ENCODE assay signal across 1 cellular context in genomic region chr20:50306478-50307423, GRCh38.
TF ChIP-seq lines count a peak whose summit lies in the region.

No MANE protein-coding gene starts in this region.

TF ChIP-seq in HepG2, 621 proteins besides CTCF, POLR2A, EP300 and RAD21 (continued from another document and continues in another):
- TF ChIP-seq, protein P1, sequence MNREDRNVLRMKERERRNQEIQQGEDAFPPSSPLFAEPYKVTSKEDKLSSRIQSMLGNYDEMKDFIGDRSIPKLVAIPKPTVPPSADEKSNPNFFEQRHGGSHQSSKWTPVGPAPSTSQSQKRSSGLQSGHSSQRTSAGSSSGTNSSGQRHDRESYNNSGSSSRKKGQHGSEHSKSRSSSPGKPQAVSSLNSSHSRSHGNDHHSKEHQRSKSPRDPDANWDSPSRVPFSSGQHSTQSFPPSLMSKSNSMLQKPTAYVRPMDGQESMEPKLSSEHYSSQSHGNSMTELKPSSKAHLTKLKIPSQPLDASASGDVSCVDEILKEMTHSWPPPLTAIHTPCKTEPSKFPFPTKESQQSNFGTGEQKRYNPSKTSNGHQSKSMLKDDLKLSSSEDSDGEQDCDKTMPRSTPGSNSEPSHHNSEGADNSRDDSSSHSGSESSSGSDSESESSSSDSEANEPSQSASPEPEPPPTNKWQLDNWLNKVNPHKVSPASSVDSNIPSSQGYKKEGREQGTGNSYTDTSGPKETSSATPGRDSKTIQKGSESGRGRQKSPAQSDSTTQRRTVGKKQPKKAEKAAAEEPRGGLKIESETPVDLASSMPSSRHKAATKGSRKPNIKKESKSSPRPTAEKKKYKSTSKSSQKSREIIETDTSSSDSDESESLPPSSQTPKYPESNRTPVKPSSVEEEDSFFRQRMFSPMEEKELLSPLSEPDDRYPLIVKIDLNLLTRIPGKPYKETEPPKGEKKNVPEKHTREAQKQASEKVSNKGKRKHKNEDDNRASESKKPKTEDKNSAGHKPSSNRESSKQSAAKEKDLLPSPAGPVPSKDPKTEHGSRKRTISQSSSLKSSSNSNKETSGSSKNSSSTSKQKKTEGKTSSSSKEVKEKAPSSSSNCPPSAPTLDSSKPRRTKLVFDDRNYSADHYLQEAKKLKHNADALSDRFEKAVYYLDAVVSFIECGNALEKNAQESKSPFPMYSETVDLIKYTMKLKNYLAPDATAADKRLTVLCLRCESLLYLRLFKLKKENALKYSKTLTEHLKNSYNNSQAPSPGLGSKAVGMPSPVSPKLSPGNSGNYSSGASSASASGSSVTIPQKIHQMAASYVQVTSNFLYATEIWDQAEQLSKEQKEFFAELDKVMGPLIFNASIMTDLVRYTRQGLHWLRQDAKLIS (CRISPR knock-in tag; IDR thresholded peaks at IDR 0.05): no peak
- TF ChIP-seq ZNF773 (CRISPR knock-in tag; IDR thresholded peaks at IDR 0.05; ENCODE audit: borderline replicate concordance) (no peak), RCOR2 (CRISPR knock-in tag; IDR thresholded peaks at IDR 0.05) (peak; percentile 92; the same call in 1 of the 2 replicates), NKX3-1 (CRISPR knock-in tag; IDR thresholded peaks at IDR 0.05) (no peak), JUND (CRISPR knock-in tag; IDR thresholded peaks at IDR 0.05) (no peak), ZNF7 (CRISPR knock-in tag; IDR thresholded peaks at IDR 0.05) (no peak), ZNF274 (CRISPR knock-in tag; IDR thresholded peaks at IDR 0.05) (peak; percentile 59; the same call in 1 of the 2 replicates), ZSCAN29 (CRISPR knock-in tag; conservative IDR thresholded peaks at IDR 0.05) (no peak), TBX2 (CRISPR knock-in tag; IDR thresholded peaks at IDR 0.05; ENCODE audit: borderline replicate concordance) (no peak), TAF15 (IDR thresholded peaks at IDR 0.05; ENCODE audit: low read depth, low read length, poor library complexity, severe bottlenecking) (no peak), ZNF484 (CRISPR knock-in tag; IDR thresholded peaks at IDR 0.05; ENCODE audit: borderline replicate concordance, low read depth) (no peak), ZNF558 (CRISPR knock-in tag; IDR thresholded peaks at IDR 0.05; ENCODE audit: borderline replicate concordance) (no peak; the same call in 1 of the 2 replicates), ZNF496 (CRISPR knock-in tag; IDR thresholded peaks at IDR 0.05; ENCODE audit: insufficient replicate concordance) (no peak), GZF1 (CRISPR knock-in tag; IDR thresholded peaks at IDR 0.05) (no peak), ARNT2 (CRISPR knock-in tag; IDR thresholded peaks at IDR 0.05; ENCODE audit: low read depth) (no peak), ZMYM2 (CRISPR knock-in tag; IDR thresholded peaks at IDR 0.05) (peak; percentile 3; the same call in 1 of the 2 replicates), ZNF333 (CRISPR knock-in tag; IDR thresholded peaks at IDR 0.05; ENCODE audit: borderline replicate concordance) (no peak; the same call in none of the 2 replicates), SALL2 (CRISPR knock-in tag; IDR thresholded peaks at IDR 0.05) (no peak), HDAC6 (IDR thresholded peaks at IDR 0.05; ENCODE audit: low read depth, low read length) (no peak), ZNF891 (CRISPR knock-in tag; IDR thresholded peaks at IDR 0.05) (peak; percentile 46; the same call in 1 of the 2 replicates), SRSF9 (IDR thresholded peaks at IDR 0.05; ENCODE audit: borderline replicate concordance, insufficient read depth, low read depth, low read length, poor library complexity, severe bottlenecking) (no peak), TSC22D2 (CRISPR knock-in tag; IDR thresholded peaks at IDR 0.05; ENCODE audit: borderline replicate concordance) (no peak), MZF1 (CRISPR knock-in tag; IDR thresholded peaks at IDR 0.05; ENCODE audit: borderline replicate concordance) (no peak), IKZF4 (CRISPR knock-in tag; IDR thresholded peaks at IDR 0.05; ENCODE audit: borderline replicate concordance, low read depth, not compliant biosample characterization) (no peak), ZNF737 (CRISPR knock-in tag; IDR thresholded peaks at IDR 0.05; ENCODE audit: borderline replicate concordance) (peak; percentile 82), IKZF5 (CRISPR knock-in tag; IDR thresholded peaks at IDR 0.05) (peak; percentile 38; the same call in 1 of the 2 replicates), CCAR2 (optimal IDR thresholded peaks at IDR 0.05; ENCODE audit: low read depth, low read length) (peak; percentile 7), HMG20B (CRISPR knock-in tag; conservative IDR thresholded peaks at IDR 0.05) (0 out of 2 replicates have a peak, but pooled peaks have one; percentile 7)
- TF ChIP-seq, protein P2, sequence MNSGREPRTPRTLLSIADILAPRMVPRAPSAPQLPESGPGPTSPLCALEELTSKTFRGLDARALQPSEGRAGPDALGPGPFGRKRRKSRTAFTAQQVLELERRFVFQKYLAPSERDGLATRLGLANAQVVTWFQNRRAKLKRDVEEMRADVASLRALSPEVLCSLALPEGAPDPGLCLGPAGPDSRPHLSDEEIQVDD (CRISPR knock-in tag; IDR thresholded peaks at IDR 0.05; ENCODE audit: borderline replicate concordance): no peak; the same call in 1 of the 2 replicates
- TF ChIP-seq, protein P3, sequence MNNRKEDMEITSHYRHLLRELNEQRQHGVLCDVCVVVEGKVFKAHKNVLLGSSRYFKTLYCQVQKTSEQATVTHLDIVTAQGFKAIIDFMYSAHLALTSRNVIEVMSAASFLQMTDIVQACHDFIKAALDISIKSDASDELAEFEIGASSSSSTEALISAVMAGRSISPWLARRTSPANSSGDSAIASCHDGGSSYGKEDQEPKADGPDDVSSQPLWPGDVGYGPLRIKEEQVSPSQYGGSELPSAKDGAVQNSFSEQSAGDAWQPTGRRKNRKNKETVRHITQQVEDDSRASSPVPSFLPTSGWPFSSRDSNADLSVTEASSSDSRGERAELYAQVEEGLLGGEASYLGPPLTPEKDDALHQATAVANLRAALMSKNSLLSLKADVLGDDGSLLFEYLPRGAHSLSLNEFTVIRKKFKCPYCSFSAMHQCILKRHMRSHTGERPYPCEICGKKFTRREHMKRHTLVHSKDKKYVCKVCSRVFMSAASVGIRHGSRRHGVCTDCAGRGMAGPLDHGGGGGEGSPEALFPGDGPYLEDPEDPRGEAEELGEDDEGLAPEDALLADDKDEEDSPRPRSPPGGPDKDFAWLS (CRISPR knock-in tag; IDR thresholded peaks at IDR 0.05; ENCODE audit: borderline replicate concordance): 0 out of 2 replicates have a peak, but pooled peaks have one; percentile 79
- TF ChIP-seq, protein P4, sequence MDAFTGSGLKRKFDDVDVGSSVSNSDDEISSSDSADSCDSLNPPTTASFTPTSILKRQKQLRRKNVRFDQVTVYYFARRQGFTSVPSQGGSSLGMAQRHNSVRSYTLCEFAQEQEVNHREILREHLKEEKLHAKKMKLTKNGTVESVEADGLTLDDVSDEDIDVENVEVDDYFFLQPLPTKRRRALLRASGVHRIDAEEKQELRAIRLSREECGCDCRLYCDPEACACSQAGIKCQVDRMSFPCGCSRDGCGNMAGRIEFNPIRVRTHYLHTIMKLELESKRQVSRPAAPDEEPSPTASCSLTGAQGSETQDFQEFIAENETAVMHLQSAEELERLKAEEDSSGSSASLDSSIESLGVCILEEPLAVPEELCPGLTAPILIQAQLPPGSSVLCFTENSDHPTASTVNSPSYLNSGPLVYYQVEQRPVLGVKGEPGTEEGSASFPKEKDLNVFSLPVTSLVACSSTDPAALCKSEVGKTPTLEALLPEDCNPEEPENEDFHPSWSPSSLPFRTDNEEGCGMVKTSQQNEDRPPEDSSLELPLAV (CRISPR knock-in tag; conservative IDR thresholded peaks at IDR 0.05; ENCODE audit: low read depth): no peak
- TF ChIP-seq, protein P5, sequence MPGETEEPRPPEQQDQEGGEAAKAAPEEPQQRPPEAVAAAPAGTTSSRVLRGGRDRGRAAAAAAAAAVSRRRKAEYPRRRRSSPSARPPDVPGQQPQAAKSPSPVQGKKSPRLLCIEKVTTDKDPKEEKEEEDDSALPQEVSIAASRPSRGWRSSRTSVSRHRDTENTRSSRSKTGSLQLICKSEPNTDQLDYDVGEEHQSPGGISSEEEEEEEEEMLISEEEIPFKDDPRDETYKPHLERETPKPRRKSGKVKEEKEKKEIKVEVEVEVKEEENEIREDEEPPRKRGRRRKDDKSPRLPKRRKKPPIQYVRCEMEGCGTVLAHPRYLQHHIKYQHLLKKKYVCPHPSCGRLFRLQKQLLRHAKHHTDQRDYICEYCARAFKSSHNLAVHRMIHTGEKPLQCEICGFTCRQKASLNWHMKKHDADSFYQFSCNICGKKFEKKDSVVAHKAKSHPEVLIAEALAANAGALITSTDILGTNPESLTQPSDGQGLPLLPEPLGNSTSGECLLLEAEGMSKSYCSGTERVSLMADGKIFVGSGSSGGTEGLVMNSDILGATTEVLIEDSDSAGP (CRISPR knock-in tag; IDR thresholded peaks at IDR 0.05; ENCODE audit: borderline replicate concordance): no peak; the same call in none of the 2 replicates
- TF ChIP-seq, protein P6, sequence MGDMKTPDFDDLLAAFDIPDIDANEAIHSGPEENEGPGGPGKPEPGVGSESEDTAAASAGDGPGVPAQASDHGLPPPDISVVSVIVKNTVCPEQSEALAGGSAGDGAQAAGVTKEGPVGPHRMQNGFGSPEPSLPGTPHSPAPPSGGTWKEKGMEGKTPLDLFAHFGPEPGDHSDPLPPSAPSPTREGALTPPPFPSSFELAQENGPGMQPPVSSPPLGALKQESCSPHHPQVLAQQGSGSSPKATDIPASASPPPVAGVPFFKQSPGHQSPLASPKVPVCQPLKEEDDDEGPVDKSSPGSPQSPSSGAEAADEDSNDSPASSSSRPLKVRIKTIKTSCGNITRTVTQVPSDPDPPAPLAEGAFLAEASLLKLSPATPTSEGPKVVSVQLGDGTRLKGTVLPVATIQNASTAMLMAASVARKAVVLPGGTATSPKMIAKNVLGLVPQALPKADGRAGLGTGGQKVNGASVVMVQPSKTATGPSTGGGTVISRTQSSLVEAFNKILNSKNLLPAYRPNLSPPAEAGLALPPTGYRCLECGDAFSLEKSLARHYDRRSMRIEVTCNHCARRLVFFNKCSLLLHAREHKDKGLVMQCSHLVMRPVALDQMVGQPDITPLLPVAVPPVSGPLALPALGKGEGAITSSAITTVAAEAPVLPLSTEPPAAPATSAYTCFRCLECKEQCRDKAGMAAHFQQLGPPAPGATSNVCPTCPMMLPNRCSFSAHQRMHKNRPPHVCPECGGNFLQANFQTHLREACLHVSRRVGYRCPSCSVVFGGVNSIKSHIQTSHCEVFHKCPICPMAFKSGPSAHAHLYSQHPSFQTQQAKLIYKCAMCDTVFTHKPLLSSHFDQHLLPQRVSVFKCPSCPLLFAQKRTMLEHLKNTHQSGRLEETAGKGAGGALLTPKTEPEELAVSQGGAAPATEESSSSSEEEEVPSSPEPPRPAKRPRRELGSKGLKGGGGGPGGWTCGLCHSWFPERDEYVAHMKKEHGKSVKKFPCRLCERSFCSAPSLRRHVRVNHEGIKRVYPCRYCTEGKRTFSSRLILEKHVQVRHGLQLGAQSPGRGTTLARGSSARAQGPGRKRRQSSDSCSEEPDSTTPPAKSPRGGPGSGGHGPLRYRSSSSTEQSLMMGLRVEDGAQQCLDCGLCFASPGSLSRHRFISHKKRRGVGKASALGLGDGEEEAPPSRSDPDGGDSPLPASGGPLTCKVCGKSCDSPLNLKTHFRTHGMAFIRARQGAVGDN (CRISPR knock-in tag; IDR thresholded peaks at IDR 0.05): peak; percentile 53
- TF ChIP-seq, protein P7, sequence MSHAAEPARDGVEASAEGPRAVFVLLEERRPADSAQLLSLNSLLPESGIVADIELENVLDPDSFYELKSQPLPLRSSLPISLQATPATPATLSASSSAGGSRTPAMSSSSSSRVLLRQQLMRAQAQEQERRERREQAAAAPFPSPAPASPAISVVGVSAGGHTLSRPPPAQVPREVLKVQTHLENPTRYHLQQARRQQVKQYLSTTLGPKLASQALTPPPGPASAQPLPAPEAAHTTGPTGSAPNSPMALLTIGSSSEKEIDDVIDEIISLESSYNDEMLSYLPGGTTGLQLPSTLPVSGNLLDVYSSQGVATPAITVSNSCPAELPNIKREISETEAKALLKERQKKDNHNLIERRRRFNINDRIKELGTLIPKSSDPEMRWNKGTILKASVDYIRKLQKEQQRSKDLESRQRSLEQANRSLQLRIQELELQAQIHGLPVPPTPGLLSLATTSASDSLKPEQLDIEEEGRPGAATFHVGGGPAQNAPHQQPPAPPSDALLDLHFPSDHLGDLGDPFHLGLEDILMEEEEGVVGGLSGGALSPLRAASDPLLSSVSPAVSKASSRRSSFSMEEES (CRISPR knock-in tag; IDR thresholded peaks at IDR 0.05): no peak
- TF ChIP-seq, protein P8, sequence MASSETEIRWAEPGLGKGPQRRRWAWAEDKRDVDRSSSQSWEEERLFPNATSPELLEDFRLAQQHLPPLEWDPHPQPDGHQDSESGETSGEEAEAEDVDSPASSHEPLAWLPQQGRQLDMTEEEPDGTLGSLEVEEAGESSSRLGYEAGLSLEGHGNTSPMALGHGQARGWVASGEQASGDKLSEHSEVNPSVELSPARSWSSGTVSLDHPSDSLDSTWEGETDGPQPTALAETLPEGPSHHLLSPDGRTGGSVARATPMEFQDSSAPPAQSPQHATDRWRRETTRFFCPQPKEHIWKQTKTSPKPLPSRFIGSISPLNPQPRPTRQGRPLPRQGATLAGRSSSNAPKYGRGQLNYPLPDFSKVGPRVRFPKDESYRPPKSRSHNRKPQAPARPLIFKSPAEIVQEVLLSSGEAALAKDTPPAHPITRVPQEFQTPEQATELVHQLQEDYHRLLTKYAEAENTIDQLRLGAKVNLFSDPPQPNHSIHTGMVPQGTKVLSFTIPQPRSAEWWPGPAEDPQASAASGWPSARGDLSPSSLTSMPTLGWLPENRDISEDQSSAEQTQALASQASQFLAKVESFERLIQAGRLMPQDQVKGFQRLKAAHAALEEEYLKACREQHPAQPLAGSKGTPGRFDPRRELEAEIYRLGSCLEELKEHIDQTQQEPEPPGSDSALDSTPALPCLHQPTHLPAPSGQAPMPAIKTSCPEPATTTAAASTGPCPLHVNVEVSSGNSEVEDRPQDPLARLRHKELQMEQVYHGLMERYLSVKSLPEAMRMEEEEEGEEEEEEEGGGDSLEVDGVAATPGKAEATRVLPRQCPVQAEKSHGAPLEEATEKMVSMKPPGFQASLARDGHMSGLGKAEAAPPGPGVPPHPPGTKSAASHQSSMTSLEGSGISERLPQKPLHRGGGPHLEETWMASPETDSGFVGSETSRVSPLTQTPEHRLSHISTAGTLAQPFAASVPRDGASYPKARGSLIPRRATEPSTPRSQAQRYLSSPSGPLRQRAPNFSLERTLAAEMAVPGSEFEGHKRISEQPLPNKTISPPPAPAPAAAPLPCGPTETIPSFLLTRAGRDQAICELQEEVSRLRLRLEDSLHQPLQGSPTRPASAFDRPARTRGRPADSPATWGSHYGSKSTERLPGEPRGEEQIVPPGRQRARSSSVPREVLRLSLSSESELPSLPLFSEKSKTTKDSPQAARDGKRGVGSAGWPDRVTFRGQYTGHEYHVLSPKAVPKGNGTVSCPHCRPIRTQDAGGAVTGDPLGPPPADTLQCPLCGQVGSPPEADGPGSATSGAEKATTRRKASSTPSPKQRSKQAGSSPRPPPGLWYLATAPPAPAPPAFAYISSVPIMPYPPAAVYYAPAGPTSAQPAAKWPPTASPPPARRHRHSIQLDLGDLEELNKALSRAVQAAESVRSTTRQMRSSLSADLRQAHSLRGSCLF (CRISPR knock-in tag; IDR thresholded peaks at IDR 0.05; ENCODE audit: borderline replicate concordance): no peak
